Comparison of ENCODE assay signal across 7 cellular contexts in the genomic region with DNA sequence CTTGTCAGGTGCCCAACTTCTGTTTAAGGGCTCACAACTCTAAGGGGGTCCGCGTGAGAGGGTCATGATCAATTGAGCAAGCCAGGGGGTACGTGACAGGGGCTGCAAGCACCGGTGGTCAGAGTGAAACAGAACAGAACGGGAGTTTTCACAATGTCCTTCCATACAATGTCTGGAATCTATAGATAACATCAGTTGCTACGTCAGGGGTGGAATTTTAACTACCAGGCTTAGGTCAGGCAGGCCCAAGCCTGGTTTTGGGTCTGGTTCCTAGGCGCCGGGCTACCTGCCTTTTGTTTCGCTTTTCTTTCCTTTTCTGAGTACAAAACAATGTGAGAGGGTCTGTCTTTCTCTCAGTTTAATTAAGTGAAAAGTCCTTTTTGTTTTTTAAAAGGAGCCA.
DNase-seq lines count a peak whose midpoint lies in the region; FAIRE-seq and TF ChIP-seq lines count a peak whose summit lies in the region.
"Not testable (repeated sequence)": the region's sequence is repeated elsewhere in the genome, so short reads cannot be mapped to it uniquely, and the experiment has no call there.

No MANE protein-coding gene starts in this region.

- BruUV-seq in Calu3 (replicated peaks; lab: Mats Ljungman, UMichigan): not testable (repeated sequence)

- not testable (repeated sequence) for DNase-seq in Calu3; H1 (ENCODE audit: low read depth in 1 of 2, low spot score in 2 of 2); progenitor cell of endocrine pancreas (ENCODE audit: low spot score, unreplicated experiment)
- DNase-seq in SK-N-DZ (ENCODE audit: low spot score) (peak; percentile 63), left kidney (ENCODE audit: low read depth, low spot score) (peak; percentile 25)

- not testable (repeated sequence) for H3K9me3 Mint-ChIP-seq in Calu3 (ENCODE audit: low read depth, unreplicated experiment); nephron; progenitor cell of endocrine pancreas (ENCODE audit: low read depth)

- H4K5ac ChIP-seq in H1 (ENCODE audit: insufficient read length, low read depth, low read length): not testable (repeated sequence)

- H2AK5ac ChIP-seq in H1 (ENCODE audit: low read depth, low read length): not testable (repeated sequence)

- H4K20me1 ChIP-seq in H1 (replicated peaks in 1 of 2; ENCODE audit: control insufficient read depth in 1 of 2, insufficient read depth in 2 of 2, low read length in 2 of 2): not testable (repeated sequence)

- TF ChIP-seq CTCF in Calu3 (IDR thresholded peaks at IDR 0.05; ENCODE audit: unreplicated experiment); H1 (IDR thresholded peaks at IDR 0.05; ENCODE audit: control extremely low read depth in 1 of 3, insufficient read depth in 1 of 3, low read depth in 1 of 3, low read length in 3 of 3); nephron (IDR thresholded peaks at IDR 0.05; ENCODE audit: unreplicated experiment in 3 of 3); progenitor cell of endocrine pancreas (IDR thresholded peaks at IDR 0.05; ENCODE audit: unreplicated experiment): not testable (repeated sequence)

- not testable (repeated sequence) for H3K36me3 Mint-ChIP-seq in Calu3 (ENCODE audit: insufficient read depth, unreplicated experiment); nephron (ENCODE audit: low read depth); progenitor cell of endocrine pancreas (ENCODE audit: insufficient read depth)

- H3K23me2 ChIP-seq in H1 (ENCODE audit: low read depth, low read length): not testable (repeated sequence)

- H2AFZ ChIP-seq in H1 (ENCODE audit: low read length): 0 out of 2 replicates have a peak overlapping the region, but pooled peaks have one; percentile 66

- TF ChIP-seq POLR2A in H1 (IDR thresholded peaks at IDR 0.05; ENCODE audit: control extremely low read depth in 1 of 2, low read depth in 2 of 2, low read length in 2 of 2): not testable (repeated sequence)

- H2BK5ac ChIP-seq in H1 (ENCODE audit: low read depth, low read length): not testable (repeated sequence)

- FAIRE-seq in H1 (lab: Jason Lieb, UNC): peak; percentile 19

- H4K91ac ChIP-seq in H1 (replicated peaks; ENCODE audit: insufficient read length, low read length): not testable (repeated sequence)

- H2BK15ac ChIP-seq in H1 (ENCODE audit: low read length): not testable (repeated sequence)

- peak overlapping the region; percentile 53 for H3K4me3 Mint-ChIP-seq in Calu3 (ENCODE audit: low read depth, unreplicated experiment)
- H3K4me3 Mint-ChIP-seq in nephron; progenitor cell of endocrine pancreas (ENCODE audit: low read depth): not testable (repeated sequence)

- TF ChIP-seq RAD21 in H1 (IDR thresholded peaks at IDR 0.05 in 1 of 2, conservative IDR thresholded peaks at IDR 0.05 in 1 of 2; ENCODE audit: low read depth in 2 of 2, low read length in 2 of 2): not testable (repeated sequence)

- not testable (repeated sequence) for H3K18ac ChIP-seq in H1 (ENCODE audit: extremely low read depth, low read length)

- H3K4me1 Mint-ChIP-seq in Calu3 (ENCODE audit: low read depth, unreplicated experiment); nephron; progenitor cell of endocrine pancreas (ENCODE audit: low read depth): not testable (repeated sequence)

- H3K27me3 Mint-ChIP-seq in Calu3 (ENCODE audit: unreplicated experiment); nephron (ENCODE audit: low read depth); progenitor cell of endocrine pancreas: not testable (repeated sequence)

- not testable (repeated sequence) for H3K9ac ChIP-seq in HUES6 (ENCODE audit: low read length); H1 (replicated peaks in 1 of 4; ENCODE audit: extremely low read depth in 1 of 4, low read depth in 3 of 4, low read length in 3 of 4)

- not testable (repeated sequence) for H3K9me3 ChIP-seq in HUES6 (ENCODE audit: control insufficient read depth, insufficient read depth, low read depth, low read length); H1 (ENCODE audit: insufficient read depth in 2 of 2, low read depth in 1 of 2, low read length in 1 of 2)

- H3K36me3 ChIP-seq in HUES6 (ENCODE audit: control insufficient read depth, insufficient read depth, low read length); H1 (ENCODE audit: control insufficient read depth in 2 of 4, insufficient read depth in 4 of 4, low read length in 3 of 4): not testable (repeated sequence)

- not testable (repeated sequence) for H3K79me1 ChIP-seq in H1 (ENCODE audit: low read depth, low read length)

- WGBS in H1 (ENCODE audit: extremely low coverage in 1 of 2, insufficient coverage in 1 of 2, insufficient read length in 1 of 2, insufficient replicate concordance in 2 of 2, low coverage in 1 of 2, low lambda C conversion rate in 2 of 2, missing lambda C conversion rate in 1 of 2), 2 experiments: 82% methylated on average over 9 of the region's 9 CpGs; no CpG with 5 or more reads in 1 of the 2 experiments

- H3K23ac ChIP-seq in H1 (ENCODE audit: insufficient read length): not testable (repeated sequence)

- H3K4me3 ChIP-seq in HUES6 (ENCODE audit: low read depth, low read length); H1 (ENCODE audit: extremely low read depth in 1 of 4, insufficient read depth in 2 of 4, low read depth in 3 of 4, low read length in 4 of 4): not testable (repeated sequence)

- TF ChIP-seq EP300 in H1 (IDR thresholded peaks at IDR 0.05; ENCODE audit: borderline replicate concordance in 1 of 2, low read depth in 2 of 2, low read length in 2 of 2): not testable (repeated sequence)

- not testable (repeated sequence) for H3K14ac ChIP-seq in H1 (ENCODE audit: insufficient read length)

- not testable (repeated sequence) for H3K27ac Mint-ChIP-seq in Calu3 (ENCODE audit: unreplicated experiment)
- H3K27ac Mint-ChIP-seq in nephron (peak overlapping the region in 2 of 3 experiments; percentile 40 to 60), progenitor cell of endocrine pancreas (peak overlapping the region; percentile 58)

- not testable (repeated sequence) for H3K4ac ChIP-seq in H1 (replicated peaks; ENCODE audit: insufficient read length, low read depth, low read length)

- H3K4me1 ChIP-seq in HUES6 (ENCODE audit: control insufficient read depth, insufficient read depth, low read length); H1 (replicated peaks in 1 of 4; ENCODE audit: control insufficient read depth in 3 of 4, insufficient read depth in 4 of 4, low read length in 3 of 4): not testable (repeated sequence)

- H3K27ac ChIP-seq in HUES6 (ENCODE audit: low read depth, low read length): peak overlapping the region; percentile 41; the same call in 1 of the 2 replicates
- H3K27ac ChIP-seq in H1 (ENCODE audit: low read depth, low read length): not testable (repeated sequence)

- CTCF ChIA-PET in Calu3 (lab: Charles Lee): not testable (repeated sequence)
- CTCF ChIA-PET in H1 (lab: Charles Lee; ENCODE audit: partially characterized antibody): interaction anchor here (1.4 kb wide), 1 partner anchor 14 kb away, joined by 4 read pairs; no protein-coding TSS in a partner anchor

- H3K56ac ChIP-seq in H1 (replicated peaks; ENCODE audit: insufficient read length, low read depth, low read length): not testable (repeated sequence)

- not testable (repeated sequence) for H2BK12ac ChIP-seq in H1 (ENCODE audit: low read depth, low read length)

- H4K8ac ChIP-seq in H1 (ENCODE audit: extremely low read depth, insufficient read depth, low read length): not testable (repeated sequence)

- H2BK120ac ChIP-seq in H1 (replicated peaks; ENCODE audit: low read depth, low read length): not testable (repeated sequence)

- not testable (repeated sequence) for H2BK20ac ChIP-seq in H1 (ENCODE audit: low read length)

- H3K4me2 ChIP-seq in H1 (ENCODE audit: insufficient read depth in 1 of 2, low read depth in 2 of 2, low read length in 2 of 2): not testable (repeated sequence)

- POLR2A ChIA-PET in H1 (lab: Charles Lee; ENCODE audit: partially characterized antibody): not testable (repeated sequence)

- H3K27me3 ChIP-seq in HUES6 (ENCODE audit: control insufficient read depth, insufficient read depth, low read length); H1 (replicated peaks in 1 of 4; ENCODE audit: control insufficient read depth in 3 of 4, extremely low read depth in 1 of 4, insufficient read depth in 3 of 4, low read length in 3 of 4): not testable (repeated sequence)

- intact Hi-C loops in Calu3 (cut with micrococcal nuclease; ENCODE audit: unreplicated experiment): not testable (repeated sequence)

- H3K79me2 ChIP-seq in H1 (ENCODE audit: control insufficient read depth in 1 of 2, insufficient read depth in 2 of 2, low read length in 2 of 2): not testable (repeated sequence)
